Comparison of ENCODE assay signal across 1 cellular context in the genomic region with DNA sequence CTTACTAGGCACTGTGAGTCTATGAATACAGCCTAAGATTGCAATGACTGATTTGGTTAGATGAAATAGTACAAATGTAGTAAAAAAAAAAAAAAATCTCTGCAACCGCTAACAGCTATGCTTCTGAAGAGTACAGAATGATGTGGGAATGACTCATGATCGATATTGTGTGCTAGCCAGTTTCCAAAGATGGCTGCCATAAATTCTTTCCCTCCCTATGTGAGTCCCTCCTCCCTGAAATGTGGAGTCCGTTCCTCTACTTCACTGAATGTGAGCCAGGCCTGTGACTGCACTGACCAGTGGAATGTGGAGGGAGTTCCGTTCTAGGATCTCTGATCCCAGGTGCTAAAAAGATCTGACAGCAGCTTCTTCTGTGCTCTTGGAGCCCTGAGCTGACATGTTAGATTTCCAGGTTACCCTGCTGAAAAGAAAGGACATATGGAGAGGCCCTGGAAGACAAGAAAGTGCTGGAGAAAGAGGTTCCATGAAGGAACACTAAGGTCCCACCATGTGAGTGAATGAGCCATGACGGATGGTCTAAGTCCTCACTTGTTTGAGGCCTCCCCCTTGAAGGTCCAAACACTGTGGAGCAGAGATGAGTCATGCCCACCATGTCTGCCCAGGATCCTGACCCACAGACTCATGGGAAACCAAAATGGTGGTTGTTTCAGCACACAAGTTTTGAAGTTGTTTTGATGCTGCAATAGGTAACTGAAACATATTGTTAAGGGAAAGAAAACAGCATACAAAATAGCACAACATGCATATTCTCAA.
TF ChIP-seq lines count a peak whose summit lies in the region.

No MANE protein-coding gene starts in this region.

TF ChIP-seq in K562, 482 proteins besides CTCF, POLR2A, EP300 and RAD21:
- TF ChIP-seq ATF3 (IDR thresholded peaks at IDR 0.05) (peak; percentile 61; the same call in 1 of the 2 replicates), ATF3 (CRISPR knock-in tag; conservative IDR thresholded peaks at IDR 0.05) (no peak), FOSL1 (tag; conservative IDR thresholded peaks at IDR 0.05) (peak; percentile 60), MED1 (CRISPR knock-in tag; IDR thresholded peaks at IDR 0.05; ENCODE audit: borderline replicate concordance) (no peak), JUND (IDR thresholded peaks at IDR 0.05; ENCODE audit: borderline replicate concordance, low read depth, low read length) (0 out of 2 replicates have a peak, but pooled peaks have one; percentile 21), JUND (tag; IDR thresholded peaks at IDR 0.05; ENCODE audit: borderline replicate concordance, low read depth, low read length) (peak; percentile 15; the same call in 1 of the 3 replicates)
